ENCODE assay signal across 22 cellular contexts in genomic region chr1:106498238-106498637, GRCh38.
DNase-seq lines count a peak whose midpoint lies in the region; ATAC-seq and TF ChIP-seq lines count a peak whose summit lies in the region.
"Had no signal": no experiment of that assay in that cellular context is flagged by ENCODE, and none has a peak within 500 bp of the region (broad histone marks: within the 10 kb centered on the region; RNA-seq: fewer than 3 reads in every experiment).

No MANE protein-coding gene starts in this region.

- no peak for TF ChIP-seq POLR2A in thyroid gland (IDR thresholded peaks at IDR 0.05)

- H4K20me1 ChIP-seq in SU-DHL-6 (ENCODE audit: low read depth, low read length) (no peaks in the 10 kb centered on the region), fibroblast of lung (ENCODE audit: control insufficient read depth, extremely low read depth, insufficient read depth, low read length) (no peaks in the 10 kb centered on the region)

- no peak overlapping the region for H3K9ac ChIP-seq in SU-DHL-6 (ENCODE audit: low read length)
- H3K9ac ChIP-seq in fibroblast of lung (ENCODE audit: insufficient read depth, low read length): no peak overlapping the region

- H3K27ac Mint-ChIP-seq in HFFc6: no peak overlapping the region

- peak; percentile 10 for DNase-seq in DMS53 (lab: John Stamatoyannopoulos, UW)
- no peak for DNase-seq in DMS53 treated with DMSO at 0.1 percent for 48 hours (lab: John Stamatoyannopoulos, UW; ENCODE audit: unreplicated experiment)
- DNase-seq in fibroblast of lung (ENCODE audit: low read depth in 2 of 2): peak; percentile 1 to 4
- no peak for DNase-seq in thyroid gland
- no peak for DNase-seq in T1000 (lab: John Stamatoyannopoulos, UW)
- DNase-seq in HFFc6: no peak
- DNase-seq: DMS153; GOT3; HCEC 1CT; KBM-7; MM.1S; NCI-H2029; NCI-H446 treated with DMSO at 0.1 percent for 48 hours; NCI-H526; NCI-H82; NK-92 treated with Interleukin-12 subunit alpha and Interleukin-12 subunit beta, amount 100 ng/mL, for 24 hours; PC-9; RPMI8226; SHP77 treated with DMSO at 0.1 percent for 48 hours had no signal

- H3K4me2 ChIP-seq in SU-DHL-6 (ENCODE audit: low read depth, low read length, poor library complexity, severe bottlenecking) (no peak overlapping the region), fibroblast of lung (ENCODE audit: extremely low read depth, insufficient read depth, low read length) (no peak overlapping the region)
- H3K4me2 ChIP-seq: PC-9 had no signal

- intact Hi-C loops in thyroid gland (cut with DNase I): no loop called here

- TF ChIP-seq CTCF in SU-DHL-6 (IDR thresholded peaks at IDR 0.05; ENCODE audit: insufficient read depth, low read length, poor library complexity, severe bottlenecking) (no peak), fibroblast of lung (conservative IDR thresholded peaks at IDR 0.05 in 1 of 2, IDR thresholded peaks at IDR 0.05 in 1 of 2; ENCODE audit: low read depth in 1 of 2, low read length in 2 of 2) (no peak), thyroid gland (IDR thresholded peaks at IDR 0.05) (no peak), HFFc6 (IDR thresholded peaks at IDR 0.05) (no peak)

- no peaks in the 10 kb centered on the region for H3F3A ChIP-seq in SU-DHL-6 (ENCODE audit: insufficient read depth)

- peak overlapping the region; percentile 35 for H2AFZ ChIP-seq in SU-DHL-6 (ENCODE audit: low read depth, low read length, severe bottlenecking)
- no peak overlapping the region for H2AFZ ChIP-seq in fibroblast of lung (ENCODE audit: low read length)
- H2AFZ ChIP-seq: PC-9 had no signal

- H3K36me3 Mint-ChIP-seq in HFFc6 (ENCODE audit: low read depth): no peaks in the 10 kb centered on the region; the same call in 1 of the 2 replicates

- no peaks in the 10 kb centered on the region for H3K27me3 Mint-ChIP-seq in HFFc6 (ENCODE audit: insufficient read depth)

- H3K9me3 Mint-ChIP-seq in HFFc6: peaks cover 8% of the 10 kb centered on the region

- H3K9me2 ChIP-seq in SU-DHL-6 (replicated peaks; ENCODE audit: insufficient read depth, low read length): no peaks in the 10 kb centered on the region

- no peak for ATAC-seq in HG02885 (IDR thresholded peaks at IDR 0.05; ENCODE audit: poor library complexity, unreplicated experiment)

- H3K27me3 ChIP-seq in SU-DHL-6 (ENCODE audit: low read length) (no peaks in the 10 kb centered on the region), fibroblast of lung (ENCODE audit: control insufficient read depth, insufficient read depth, low read length) (no peaks in the 10 kb centered on the region), thyroid gland (no peaks in the 10 kb centered on the region)

- no peaks in the 10 kb centered on the region for H3K4me1 ChIP-seq in fibroblast of lung (ENCODE audit: control insufficient read depth, extremely low read depth, insufficient read depth, low read length)
- H3K4me1 ChIP-seq in thyroid gland: no peaks in the 10 kb centered on the region

- H3K4me1 Mint-ChIP-seq in HFFc6 (ENCODE audit: low read depth): no peaks in the 10 kb centered on the region

- no peaks in the 10 kb centered on the region for H3K79me2 ChIP-seq in SU-DHL-6 (ENCODE audit: insufficient read depth, low read length)
- H3K79me2 ChIP-seq in fibroblast of lung (ENCODE audit: control insufficient read depth, insufficient read depth, low read length): no peaks in the 10 kb centered on the region

- H3K36me3 ChIP-seq in SU-DHL-6 (ENCODE audit: low read length) (no peaks in the 10 kb centered on the region), fibroblast of lung (ENCODE audit: control insufficient read depth, insufficient read depth, low read length) (no peaks in the 10 kb centered on the region), thyroid gland (no peaks in the 10 kb centered on the region)

- no peak overlapping the region for H3K4me3 Mint-ChIP-seq in HFFc6

- no peak overlapping the region for H3K27ac ChIP-seq in SU-DHL-6 (ENCODE audit: low read depth, low read length)
- H3K27ac ChIP-seq in fibroblast of lung (ENCODE audit: insufficient read depth, low read length): no peak overlapping the region
- H3K27ac ChIP-seq in thyroid gland: no peak overlapping the region
- H3K27ac ChIP-seq: 22Rv1, PC-9 had no signal

- WGBS in thyroid gland, 2 donors: 83 to 86% methylated on average over 1 of the region's 1 CpG

- H3K4me3 ChIP-seq in SU-DHL-6 (ENCODE audit: insufficient read depth, low read length, poor library complexity, severe bottlenecking) (no peak overlapping the region), fibroblast of lung (replicated peaks in 1 of 4; ENCODE audit: control extremely low read depth in 1 of 4, insufficient read depth in 1 of 4, low read depth in 3 of 4, low read length in 4 of 4) (no peak overlapping the region), thyroid gland (replicated peaks in 1 of 3) (no peak overlapping the region)
- H3K4me3 ChIP-seq: PC-9 had no signal

- H3K9me3 ChIP-seq in SU-DHL-6 (ENCODE audit: insufficient read depth, low read length): no peaks in the 10 kb centered on the region
- H3K9me3 ChIP-seq in fibroblast of lung (ENCODE audit: control insufficient read depth, insufficient read depth, low read depth, low read length): no peaks in the 10 kb centered on the region
- no peaks in the 10 kb centered on the region for H3K9me3 ChIP-seq in thyroid gland

Comparison
In these comparisons a context has a peak if more than half of its experiments do, and no peak if none do; other contexts are left out.
1. DNase-seq: peak in DMS53 (single experiment) and fibroblast of lung (2 of 2); none in DMS53 treated with DMSO at 0.1 percent for 48 hours (single experiment), thyroid gland (0 of 2), T1000 (single experiment) and HFFc6 (single experiment).